Comparison of ENCODE assay signal across 1 cellular context in genomic region chr10:84139126-84140035, GRCh38.
TF ChIP-seq lines count a peak whose summit lies in the region.

Gene GHITM (plus strand): TSS chr10:84139509. CDS start chr10:84141501, 1,992 bp downstream.

TF ChIP-seq in K562, 482 proteins besides CTCF, POLR2A, EP300 and RAD21 (continued from another document and continues in another):
- TF ChIP-seq MLLT1 (IDR thresholded peaks at IDR 0.05): peak; percentile 72 to 89; a peak in 3 of 4 replicates
- TF ChIP-seq NFYB (IDR thresholded peaks at IDR 0.05; ENCODE audit: extremely low read depth, insufficient read length): peak; percentile 73
- peak; percentile 9; the same call in 1 of the 2 replicates for TF ChIP-seq ATF2 (CRISPR knock-in tag; IDR thresholded peaks at IDR 0.05)
- peak; percentile 75 for TF ChIP-seq ZNF224 (CRISPR knock-in tag; IDR thresholded peaks at IDR 0.05)
- peak; percentile 86 for TF ChIP-seq TAF7 (tag; IDR thresholded peaks at IDR 0.05)
- peak; percentile 14; the same call in 1 of the 2 replicates for TF ChIP-seq TOE1 (IDR thresholded peaks at IDR 0.05; ENCODE audit: borderline replicate concordance)
- TF ChIP-seq TOE1 (CRISPR knock-in tag; IDR thresholded peaks at IDR 0.05; ENCODE audit: borderline replicate concordance, low read depth): no peak; the same call in 1 of the 2 replicates
- no peak for TF ChIP-seq ZNF609 (CRISPR knock-in tag; IDR thresholded peaks at IDR 0.05; ENCODE audit: borderline replicate concordance)
- TF ChIP-seq TCF7L2 (IDR thresholded peaks at IDR 0.05; ENCODE audit: low read depth, low read length): no peak
- peak; percentile 86 for TF ChIP-seq HCFC1 (IDR thresholded peaks at IDR 0.05; ENCODE audit: low read depth, low read length)
- no peak for TF ChIP-seq ZNF778 (CRISPR knock-in tag; IDR thresholded peaks at IDR 0.05)
- TF ChIP-seq KAT2B (IDR thresholded peaks at IDR 0.05; ENCODE audit: low read depth, low read length): no peak
- peak; percentile 96 for TF ChIP-seq NFE2 (IDR thresholded peaks at IDR 0.05; ENCODE audit: low read depth)
- no peak for TF ChIP-seq YBX1 (IDR thresholded peaks at IDR 0.05)
- TF ChIP-seq ZNF165 (CRISPR knock-in tag; IDR thresholded peaks at IDR 0.05; ENCODE audit: borderline replicate concordance): no peak
- no peak for TF ChIP-seq ARHGAP35 (IDR thresholded peaks at IDR 0.05; ENCODE audit: partially characterized antibody)
- TF ChIP-seq GTF3C2 (IDR thresholded peaks at IDR 0.05; ENCODE audit: borderline replicate concordance, extremely low read depth, insufficient read length): no peak
- TF ChIP-seq TRIM28 (IDR thresholded peaks at IDR 0.05): 0 out of 2 replicates have a peak, but pooled peaks have one; percentile 30
- peak; percentile 5 for TF ChIP-seq HDAC3 (IDR thresholded peaks at IDR 0.05; ENCODE audit: borderline replicate concordance, partially characterized antibody)
- TF ChIP-seq SREBF2 (CRISPR knock-in tag; IDR thresholded peaks at IDR 0.05): no peak
- TF ChIP-seq NKRF (IDR thresholded peaks at IDR 0.05; ENCODE audit: borderline replicate concordance): peak; percentile 92
- TF ChIP-seq E2F8 (IDR thresholded peaks at IDR 0.05; ENCODE audit: low read depth, partially characterized antibody): peak; percentile 91
- no peak for TF ChIP-seq DNMT1 (IDR thresholded peaks at IDR 0.05)
- peak; percentile 84; the same call in 1 of the 2 replicates for TF ChIP-seq RB1 (IDR thresholded peaks at IDR 0.05; ENCODE audit: low read depth)
- TF ChIP-seq SMC3 (conservative IDR thresholded peaks at IDR 0.05; ENCODE audit: insufficient read depth, low read depth, low read length): no peak
- TF ChIP-seq PHTF2 (CRISPR knock-in tag; IDR thresholded peaks at IDR 0.05): no peak
- no peak for TF ChIP-seq ZNF699 (CRISPR knock-in tag; IDR thresholded peaks at IDR 0.05; ENCODE audit: insufficient replicate concordance)
- no peak for TF ChIP-seq HMBOX1 (IDR thresholded peaks at IDR 0.05)
- TF ChIP-seq E2F4 (CRISPR knock-in tag; IDR thresholded peaks at IDR 0.05; ENCODE audit: low read depth): no peak
- no peak for TF ChIP-seq ZBTB5 (IDR thresholded peaks at IDR 0.05)
- no peak for TF ChIP-seq KLF6 (CRISPR knock-in tag; IDR thresholded peaks at IDR 0.05; ENCODE audit: borderline replicate concordance)
- TF ChIP-seq POLR3G (IDR thresholded peaks at IDR 0.05; ENCODE audit: extremely low read depth, insufficient read length, insufficient replicate concordance): no peak
- peak; percentile 97 for TF ChIP-seq ATF4 (CRISPR knock-in tag; IDR thresholded peaks at IDR 0.05)
- TF ChIP-seq HNRNPL (IDR thresholded peaks at IDR 0.05; ENCODE audit: low read depth, low read length): peak; percentile 83; the same call in 1 of the 2 replicates
- TF ChIP-seq NRF1 (conservative IDR thresholded peaks at IDR 0.05 in 1 of 2, IDR thresholded peaks at IDR 0.05 in 1 of 2): peak; percentile 78 to 82
